ENCODE assay signal across 8 cellular contexts in genomic region chr7:118352854-118353453, GRCh38.
DNase-seq lines count a peak whose midpoint lies in the region; ATAC-seq, FAIRE-seq and TF ChIP-seq lines count a peak whose summit lies in the region.

No MANE protein-coding gene starts in this region.

- H3K36me3 Mint-ChIP-seq in neural progenitor cell: no peaks in the 10 kb centered on the region
- H3K36me3 Mint-ChIP-seq in mesothelial cell of epicardium: peaks cover 6% of the 10 kb centered on the region

- no peak overlapping the region for H3K4me2 ChIP-seq in neural progenitor cell

- H3F3A ChIP-seq in neural progenitor cell (ENCODE audit: low read depth): no peaks in the 10 kb centered on the region

- H3K9me3 ChIP-seq in neural progenitor cell (ENCODE audit: low read depth): no peaks in the 10 kb centered on the region

- H3K4me3 Mint-ChIP-seq in neural progenitor cell: no peak overlapping the region
- no peak overlapping the region for H3K4me3 Mint-ChIP-seq in mesothelial cell of epicardium

- DNase-seq in NCI-H1417 (lab: John Stamatoyannopoulos, UW) (peak in 2 of 3 experiments; percentile 30 to 82), neural progenitor cell (ENCODE audit: low spot score) (peak; percentile 24), mesothelial cell of epicardium (ENCODE audit: low spot score in 2 of 2, unreplicated experiment in 2 of 2) (no peak), NCI-H187 treated with DMSO at 0.1 percent for 48 hours (lab: John Stamatoyannopoulos, UW) (no peak), urothelium cell line (ENCODE audit: low spot score) (no peak)
- DNase-seq in stimulated activated CD8-positive, alpha-beta memory T cell treated with anti-CD3 and anti-CD28 coated beads, Interleukin-4, amount 100 ng/mL, for 48 hours: no peak

- H3K9me3 Mint-ChIP-seq in neural progenitor cell: peaks cover 3% of the 10 kb centered on the region
- peaks cover 9% of the 10 kb centered on the region for H3K9me3 Mint-ChIP-seq in mesothelial cell of epicardium

- H3K27ac ChIP-seq in VCaP (no peak overlapping the region), neural progenitor cell (no peak overlapping the region)

- H3K4me1 ChIP-seq in neural progenitor cell: no peaks in the 10 kb centered on the region

- no peak overlapping the region for H3K9ac ChIP-seq in neural progenitor cell

- H3K4me1 Mint-ChIP-seq in neural progenitor cell (no peaks in the 10 kb centered on the region), mesothelial cell of epicardium (no peaks in the 10 kb centered on the region)

- H4K20me1 ChIP-seq in neural progenitor cell (ENCODE audit: low read depth): no peaks in the 10 kb centered on the region

- peak; percentile 53 for ATAC-seq in GM21367 (IDR thresholded peaks at IDR 0.05; ENCODE audit: unreplicated experiment)

- no peaks in the 10 kb centered on the region for H3K27me3 ChIP-seq in neural progenitor cell

- no peaks in the 10 kb centered on the region for H3K27me3 Mint-ChIP-seq in neural progenitor cell (ENCODE audit: insufficient read depth, low read depth)
- no peaks in the 10 kb centered on the region for H3K27me3 Mint-ChIP-seq in mesothelial cell of epicardium (ENCODE audit: low read depth)

- no peak overlapping the region for H3K4me3 ChIP-seq in neural progenitor cell

- no peak overlapping the region for H2AFZ ChIP-seq in neural progenitor cell (replicated peaks)

- no peaks in the 10 kb centered on the region for H3K79me2 ChIP-seq in neural progenitor cell (ENCODE audit: low read depth)

- no peaks in the 10 kb centered on the region for H3K36me3 ChIP-seq in neural progenitor cell

- TF ChIP-seq CTCF in VCaP (conservative IDR thresholded peaks at IDR 0.05) (peak; percentile 84), neural progenitor cell (IDR thresholded peaks at IDR 0.05) (peak; percentile 52), mesothelial cell of epicardium (IDR thresholded peaks at IDR 0.05; ENCODE audit: unreplicated experiment) (no peak)

- no peak for FAIRE-seq in urothelium cell line (lab: Jason Lieb, UNC)

- H3K27ac Mint-ChIP-seq in neural progenitor cell (no peak overlapping the region), mesothelial cell of epicardium (no peak overlapping the region)

Comparison
In these comparisons a context has a peak if more than half of its experiments do, and no peak if none do; other contexts are left out.
1. DNase-seq: peak in NCI-H1417 (2 of 3) and neural progenitor cell (single experiment); none in mesothelial cell of epicardium (0 of 2), NCI-H187 treated with DMSO at 0.1 percent for 48 hours (single experiment), urothelium cell line (single experiment) and stimulated activated CD8-positive, alpha-beta memory T cell treated with anti-CD3 and anti-CD28 coated beads, Interleukin-4, amount 100 ng/mL, for 48 hours (single experiment).